11 cellular contexts compared by ENCODE assay signal in the genomic region with DNA sequence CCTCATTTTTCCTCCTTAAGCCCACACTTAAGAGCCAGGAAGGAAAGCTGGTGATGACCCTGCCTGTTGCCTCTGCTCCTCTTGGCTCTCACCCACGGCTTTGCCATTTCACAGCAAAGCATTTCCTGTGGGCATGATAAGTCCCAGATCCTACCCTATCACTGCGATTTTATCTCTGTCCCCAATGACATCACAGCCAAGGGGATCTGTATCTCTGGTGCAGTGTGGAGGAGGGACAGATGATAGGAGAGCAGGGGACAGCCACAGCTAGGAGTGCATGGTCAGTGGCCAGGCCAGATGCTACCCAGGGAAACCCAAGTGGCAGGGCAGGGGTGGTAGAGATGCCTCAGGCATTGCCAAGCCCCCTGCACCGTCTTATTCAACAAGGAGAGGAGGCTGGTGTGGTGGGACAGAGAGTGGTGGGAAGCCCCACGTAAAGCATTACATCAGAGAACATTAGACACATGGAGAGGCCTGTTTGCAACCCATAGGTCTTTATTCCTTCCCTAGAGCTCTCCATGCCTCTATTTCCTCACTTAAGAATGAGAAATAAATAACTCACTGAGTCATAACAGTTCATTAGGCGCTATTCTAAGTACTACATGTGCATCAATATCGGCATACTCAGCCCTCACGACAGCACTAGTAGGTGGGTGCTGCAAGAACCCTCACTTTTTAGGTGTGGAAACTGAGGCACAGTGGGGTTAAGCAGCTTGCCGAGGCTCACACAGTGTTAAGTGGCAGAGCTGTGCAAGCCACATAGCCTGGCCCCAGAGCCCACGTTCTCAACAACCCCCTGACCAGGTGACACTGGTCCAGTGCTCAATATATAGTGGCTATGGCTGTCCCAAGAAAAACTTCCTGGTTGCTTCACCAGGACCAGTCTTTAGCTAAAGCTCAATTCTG. TPM values are rescaled to one million over a fixed set of nuclear protein-coding genes. Genes with fewer than 3 reads are reported as not detected.
A peak's percentile ranks its signal among the peaks of the same experiment; 100 is the strongest.
DNase-seq lines count a peak whose midpoint lies in the region; ATAC-seq and TF ChIP-seq lines count a peak whose summit lies in the region.
"Had no signal": no experiment of that assay in that cellular context is flagged by ENCODE, and none has a peak within 500 bp of the region (broad histone marks: within the 10 kb centered on the region; RNA-seq: fewer than 3 reads in every experiment).

No MANE protein-coding gene starts in this region.

- peak overlapping the region; percentile 55 to 80 (median 72) for H3K27ac Mint-ChIP-seq in CD4-positive, alpha-beta memory T cell
- H3K27ac Mint-ChIP-seq in naive thymus-derived CD8-positive, alpha-beta T cell = peak overlapping the region in 8 of 10 donors; percentile 30 to 82 (median 60)

- no peak for TF ChIP-seq EP300 in gastroesophageal sphincter (IDR thresholded peaks at IDR 0.05)

- H3K36me3 ChIP-seq in CD4-positive, alpha-beta memory T cell (ENCODE audit: insufficient read depth, low read length) = no peaks in the 10 kb centered on the region
- no peaks in the 10 kb centered on the region for H3K36me3 ChIP-seq in HEK293 (ENCODE audit: control insufficient read depth in 2 of 2, insufficient read depth in 1 of 2, low read length in 2 of 2)
- peaks cover 0 to 4% of the 10 kb centered on the region in 2 donors for H3K36me3 ChIP-seq in gastroesophageal sphincter
- H3K36me3 ChIP-seq: SJSA1 had no signal

- TF ChIP-seq CTCF in HEK293 (tag by site-specific recombination; IDR thresholded peaks at IDR 0.05) = no peak
- TF ChIP-seq CTCF in gastroesophageal sphincter (IDR thresholded peaks at IDR 0.05) = no peak

- no peak for DNase-seq in CD4-positive, alpha-beta memory T cell
- peak; percentile 66 for DNase-seq in amniotic epithelial cell (ENCODE audit: low read depth)
- DNase-seq in naive thymus-derived CD8-positive, alpha-beta T cell = no peak
- DNase-seq in effector CD8-positive, alpha-beta T cell (lab: John Stamatoyannopoulos, UW) = no peak
- DNase-seq: NCI-H1436 treated with DMSO at 0.1 percent for 48 hours had no signal

- H3K4me1 ChIP-seq in CD4-positive, alpha-beta memory T cell (ENCODE audit: insufficient read depth, low read length) = peaks cover 62% of the 10 kb centered on the region
- H3K4me1 ChIP-seq in HEK293 (ENCODE audit: control insufficient read depth, insufficient read depth, low read length) (0 out of 2 replicates have a peak, but pooled peaks cover 3% of the 10 kb centered on the region), gastroesophageal sphincter (peaks cover 0 to 77% (median 14%) of the 10 kb centered on the region in 3 donors)

- no peaks in the 10 kb centered on the region for H3K9me3 Mint-ChIP-seq in CD4-positive, alpha-beta memory T cell
- H3K9me3 Mint-ChIP-seq in naive thymus-derived CD8-positive, alpha-beta T cell = no peaks in the 10 kb centered on the region

- 80 to 81% methylated on average over 3 to 7 of the region's 9 CpGs for WGBS in gastroesophageal sphincter (ENCODE audit: low coverage in 1 of 2), 2 donors

- peaks cover 0 to 6% of the 10 kb centered on the region in 2 donors for H3K36me3 Mint-ChIP-seq in CD4-positive, alpha-beta memory T cell
- no peaks in the 10 kb centered on the region for H3K36me3 Mint-ChIP-seq in naive thymus-derived CD8-positive, alpha-beta T cell

- no peaks in the 10 kb centered on the region for H3K9me3 ChIP-seq in CD4-positive, alpha-beta memory T cell (ENCODE audit: control insufficient read depth in 1 of 2, low read length in 2 of 2)
- no peaks in the 10 kb centered on the region for H3K9me3 ChIP-seq in HEK293 (ENCODE audit: control insufficient read depth, insufficient read depth, low read depth, low read length)
- H3K9me3 ChIP-seq in gastroesophageal sphincter = no peaks in the 10 kb centered on the region
- H3K9me3 ChIP-seq: SJSA1 had no signal

- H3K4me1 Mint-ChIP-seq in CD4-positive, alpha-beta memory T cell = peaks cover 25 to 73% (median 47%) of the 10 kb centered on the region in 4 donors
- H3K4me1 Mint-ChIP-seq in naive thymus-derived CD8-positive, alpha-beta T cell = peaks cover 16 to 81% (median 56%) of the 10 kb centered on the region in 4 donors

- peak overlapping the region in 5 of 8 donors; percentile 21 to 72 (median 43) for H3K4me3 Mint-ChIP-seq in CD4-positive, alpha-beta memory T cell
- peak overlapping the region in 3 of 10 donors; percentile 41 to 52 (median 43) for H3K4me3 Mint-ChIP-seq in naive thymus-derived CD8-positive, alpha-beta T cell

- no peak overlapping the region for H3K4me3 ChIP-seq in CD4-positive, alpha-beta memory T cell (ENCODE audit: low read length in 2 of 2)
- H3K4me3 ChIP-seq in HEK293 (ENCODE audit: low read depth, low read length) = no peak overlapping the region
- no peak overlapping the region for H3K4me3 ChIP-seq in gastroesophageal sphincter
- H3K4me3 ChIP-seq: SJSA1 had no signal

- no peak for TF ChIP-seq POLR2A in gastroesophageal sphincter (IDR thresholded peaks at IDR 0.05)

- no peak for ATAC-seq in naive thymus-derived CD8-positive, alpha-beta T cell
- ATAC-seq in HG03045 (IDR thresholded peaks at IDR 0.05; ENCODE audit: unreplicated experiment) = no peak
- ATAC-seq in gastroesophageal sphincter = no peak
- ATAC-seq in GM21576 (IDR thresholded peaks at IDR 0.05; ENCODE audit: unreplicated experiment) = no peak

- H3K27me3 ChIP-seq in CD4-positive, alpha-beta memory T cell (ENCODE audit: insufficient read depth, low read length) = no peaks in the 10 kb centered on the region
- no peaks in the 10 kb centered on the region for H3K27me3 ChIP-seq in gastroesophageal sphincter
- H3K27me3 ChIP-seq: SJSA1 had no signal

- intact Hi-C loops in CD4-positive, alpha-beta memory T cell (cut with micrococcal nuclease) = loop anchor here (10.0 kb wide), 1 partner anchor 1904 kb away; a partner anchor contains a TSS

- H3K27me3 Mint-ChIP-seq in CD4-positive, alpha-beta memory T cell = no peaks in the 10 kb centered on the region
- H3K27me3 Mint-ChIP-seq in naive thymus-derived CD8-positive, alpha-beta T cell = no peaks in the 10 kb centered on the region

- POLR2A ChIA-PET in CD4-positive, alpha-beta memory T cell (lab: Charles Lee; ENCODE audit: partially characterized antibody) = interaction anchor here (1.0 kb wide), 1 partner anchor 56 kb away, joined by 3 read pairs; no protein-coding TSS in a partner anchor
- POLR2A ChIA-PET in HEK293 (lab: Yijun Ruan, JAX) = interaction anchor here (0.6 kb wide), 1 partner anchor 319 kb away, joined by 3 read pairs; no protein-coding TSS in a partner anchor
- POLR2A ChIA-PET in naive thymus-derived CD8-positive, alpha-beta T cell (lab: Charles Lee) = no interaction called here

- H3K27ac ChIP-seq in CD4-positive, alpha-beta memory T cell (ENCODE audit: low read depth, low read length) = no peak overlapping the region
- H3K27ac ChIP-seq in HEK293 (ENCODE audit: extremely low read depth, low read depth, low read length) = no peak overlapping the region
- H3K27ac ChIP-seq in gastroesophageal sphincter = no peak overlapping the region
- H3K27ac ChIP-seq: SJSA1 had no signal

- CTCF ChIA-PET in CD4-positive, alpha-beta memory T cell (lab: Charles Lee; ENCODE audit: partially characterized antibody) = interaction anchor here (0.6 kb wide), 1 partner anchor 856 kb away, joined by 4 read pairs; no protein-coding TSS in a partner anchor
- CTCF ChIA-PET in HEK293 (lab: Yijun Ruan, JAX) = interaction anchor here (1.0 to 2.6 kb wide), 4 partner anchors 26 to 362 kb away, joined by 3 to 7 read pairs (median 7); no protein-coding TSS in a partner anchor

TF ChIP-seq in HEK293, 187 proteins besides CTCF, POLR2A, EP300 and RAD21:
- TF ChIP-seq ZNF514 (tag by site-specific recombination; IDR thresholded peaks at IDR 0.05) = no peak
- peak; percentile 67 for TF ChIP-seq ZFHX2 (tag by site-specific recombination; conservative IDR thresholded peaks at IDR 0.05)
- TF ChIP-seq EGR2 (tag by site-specific recombination; IDR thresholded peaks at IDR 0.05; ENCODE audit: low read depth) = peak; percentile 78
TF ChIP-seq in HEK293: peak in this region for 2.

RNA-seq across cellular contexts. Expression of a gene that starts 4.6 kb away (rescaled TPM):
- 10 to 100 TPM; 12.2 to 15.7 TPM for total RNA-seq in CD4-positive, alpha-beta memory T cell
- polyA plus RNA-seq in CD4-positive, alpha-beta memory T cell = 10 to 100 TPM in 1 of 2 donors, 1 to 10 TPM in 1; 8.2 to 17.6 TPM
- 10 to 100 TPM in 1 of 2 experiments, 1 to 10 TPM in 1; 9.2 to 10.8 TPM for total RNA-seq in naive thymus-derived CD8-positive, alpha-beta T cell
- polyA plus RNA-seq in naive thymus-derived CD8-positive, alpha-beta T cell = 1 to 10 TPM; 2.6 to 9.4 (median 6.1) TPM
- total RNA-seq in gastroesophageal sphincter = 10 to 100 TPM; 16.6 to 42.8 (median 26.1) TPM

RNA-seq across cellular contexts. Expression of a gene that starts 16.4 kb away (rescaled TPM):
- not detected for total RNA-seq in CD4-positive, alpha-beta memory T cell
- not detected for polyA plus RNA-seq in CD4-positive, alpha-beta memory T cell
- total RNA-seq in naive thymus-derived CD8-positive, alpha-beta T cell = not detected
- not detected for polyA plus RNA-seq in naive thymus-derived CD8-positive, alpha-beta T cell
- under 1 TPM in 1 of 4 donors, not detected in 3; 0.62 TPM for total RNA-seq in gastroesophageal sphincter
- total RNA-seq: omental fat pad, SJSA1 had no signal

RNA-seq across cellular contexts. Expression of a gene that starts 48.9 kb away (rescaled TPM):
- 1 to 10 TPM; 8.9 to 10.0 TPM for total RNA-seq in CD4-positive, alpha-beta memory T cell
- polyA plus RNA-seq in CD4-positive, alpha-beta memory T cell = 1 to 10 TPM; 2.2 to 2.8 TPM
- 1 to 10 TPM; 7.5 to 7.6 TPM for total RNA-seq in naive thymus-derived CD8-positive, alpha-beta T cell
- polyA plus RNA-seq in naive thymus-derived CD8-positive, alpha-beta T cell = 1 to 10 TPM in 2 of 3 donors, under 1 TPM in 1; 0.91 to 2.8 (median 2.1) TPM
- total RNA-seq in gastroesophageal sphincter = 1 to 10 TPM; 1.3 to 6.5 (median 4.0) TPM

RNA-seq across cellular contexts. Expression of a gene that starts 49.8 kb away (rescaled TPM):
- not detected for total RNA-seq in CD4-positive, alpha-beta memory T cell
- not detected for polyA plus RNA-seq in CD4-positive, alpha-beta memory T cell
- total RNA-seq in naive thymus-derived CD8-positive, alpha-beta T cell = not detected
- not detected for polyA plus RNA-seq in naive thymus-derived CD8-positive, alpha-beta T cell
- 1 to 10 TPM in 3 of 4 donors, under 1 TPM in 1; 0.94 to 5.0 (median 2.3) TPM for total RNA-seq in gastroesophageal sphincter
- total RNA-seq: SJSA1 had no signal

RNA-seq across cellular contexts. Expression of a gene that starts 56.7 kb away (rescaled TPM):
- total RNA-seq in CD4-positive, alpha-beta memory T cell = 100 to 1,000 TPM; 118 to 126 TPM
- 100 to 1,000 TPM; 301 to 353 TPM for polyA plus RNA-seq in CD4-positive, alpha-beta memory T cell
- total RNA-seq in naive thymus-derived CD8-positive, alpha-beta T cell = 100 to 1,000 TPM; 134 to 135 TPM
- 100 to 1,000 TPM; 433 to 440 (median 433) TPM for polyA plus RNA-seq in naive thymus-derived CD8-positive, alpha-beta T cell
- total RNA-seq in gastroesophageal sphincter = 100 to 1,000 TPM in 1 of 4 donors, 10 to 100 TPM in 3; 74.2 to 120 (median 91.3) TPM
